30 cellular contexts compared by ENCODE assay signal in genomic region chr15:57464480-57464879, GRCh38.
"Had no signal": no experiment of that assay in that cellular context is flagged by ENCODE, and none has a peak within 500 bp of the region (broad histone marks: within the 10 kb centered on the region; RNA-seq: fewer than 3 reads in every experiment).

No MANE protein-coding gene starts in this region.

- H3K9me3 ChIP-seq: adrenal gland, body of pancreas, breast epithelium had no signal

- H3K27me3 ChIP-seq: adrenal gland, body of pancreas, brain microvascular endothelial cell, breast epithelium had no signal

- H3K4me1 ChIP-seq: adrenal gland, body of pancreas, breast epithelium had no signal

- DNase-seq: activated B cell treated with CpG ODN at 0.5 μM for 24 hours; activated CD4-positive, alpha-beta memory T cell treated with anti-CD3 and anti-CD28 coated beads for 36 hours; activated CD4-positive, alpha-beta T cell treated with anti-CD3 and anti-CD28 coated beads for 4 hours; activated CD4-positive, alpha-beta T cell treated with anti-CD3 and anti-CD28 coated beads, Interleukin-2, amount 10 ng/mL, durations not matched to agents 24 days and 14 days; activated CD4-positive, alpha-beta T cell treated with anti-CD3 and anti-CD28 coated beads, Interleukin-2, amount 50 U/mL, for 1 hour; activated CD4-positive, alpha-beta T cell treated with anti-CD3 and anti-CD28 coated beads, Interleukin-2, amount 50 U/mL, for 4 hours; activated CD4-positive, CD25-positive, alpha-beta regulatory T cell treated with anti-CD3 and anti-CD28 coated beads, Interleukin-2, amount 50 U/mL, for 72 hours; activated CD8-positive, alpha-beta memory T cell treated with anti-CD3 and anti-CD28 coated beads, Interleukin-2, amount 50 U/mL, for 4 hours; activated CD8-positive, alpha-beta T cell treated with anti-CD3 and anti-CD28 coated beads for 36 hours; activated effector memory CD4-positive, alpha-beta T cell treated with anti-CD3 and anti-CD28 coated beads, Interleukin-2, amount 50 U/mL, for 16 hours; activated gamma-delta T cell treated with Interleukin-2 at 50 U/mL for 16 hours; activated naive CD4-positive, alpha-beta T cell; activated naive CD4-positive, alpha-beta T cell treated with anti-CD3 and anti-CD28 coated beads for 36 hours; activated naive CD4-positive, alpha-beta T cell treated with anti-CD3 and anti-CD28 coated beads, Interleukin-2, amount 50 U/mL, for 16 hours; activated naive CD8-positive, alpha-beta T cell treated with anti-CD3 and anti-CD28 coated beads for 36 hours; activated T-cell treated with anti-CD3 and anti-CD28 coated beads for 4 hours; activated T-cell treated with anti-CD3 and anti-CD28 coated beads, Interleukin-2, amount 50 U/mL, for 1 hour; activated T-cell treated with anti-CD3 and anti-CD28 coated beads, Interleukin-2, amount 50 U/mL, for 4 hours; activated T-cell treated with anti-CD3 and anti-CD28 coated beads, Interleukin-2, amount 50 U/mL, for 72 hours; adrenal gland; amniotic stem cell; aorta; body of pancreas; brain microvascular endothelial cell; cerebellar nuclear complex; T-cell; T-helper 17 cell; T-helper 9 cell had no signal

- H3K27ac ChIP-seq: adrenal gland, body of pancreas, brain microvascular endothelial cell, breast epithelium, VCaP had no signal

- H3K36me3 ChIP-seq: adrenal gland, brain microvascular endothelial cell, breast epithelium had no signal

- H3K4me3 ChIP-seq: adrenal gland, body of pancreas, breast epithelium had no signal
